In the genomic region with DNA sequence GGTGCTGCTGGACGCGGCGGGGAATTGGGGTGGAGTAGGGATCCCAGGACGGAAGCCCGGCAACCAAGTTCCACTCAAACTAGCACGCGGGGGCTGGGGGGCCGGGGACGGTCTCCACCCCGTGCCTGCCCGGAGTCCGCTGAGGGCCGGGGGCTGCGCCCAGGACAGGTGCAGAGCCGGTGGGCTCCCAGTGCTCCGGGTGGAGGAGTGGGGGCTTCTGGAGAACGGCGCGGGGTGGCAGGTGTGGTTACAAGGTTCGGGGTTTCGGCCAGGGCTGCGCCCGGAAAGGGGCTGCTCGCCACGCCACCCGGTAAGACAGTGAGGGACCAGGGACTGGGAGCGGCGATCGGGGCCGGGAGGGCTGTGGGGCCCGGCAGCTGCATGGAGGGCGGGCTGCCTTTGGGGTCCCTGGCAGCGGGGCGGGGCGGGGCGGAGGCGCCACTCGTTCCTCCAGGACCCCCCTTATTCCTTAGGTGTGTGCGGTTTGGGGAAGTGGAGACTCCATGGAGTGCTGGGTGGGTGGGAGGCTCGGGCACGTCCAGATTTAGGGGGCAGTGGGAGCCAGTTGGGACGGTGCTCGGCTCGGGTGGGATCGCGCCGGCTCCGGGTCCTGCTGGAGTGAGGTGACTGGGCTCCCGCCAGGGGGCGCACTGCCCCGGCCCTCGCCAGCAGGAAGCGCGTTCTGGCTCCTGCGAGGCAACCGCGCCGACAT, we compare ENCODE assay signal across 8 cellular contexts. TPM values are rescaled to one million over a fixed set of nuclear protein-coding genes. Genes with fewer than 3 reads are reported as not detected.
DNase-seq lines count a peak whose midpoint lies in the region; ATAC-seq and TF ChIP-seq lines count a peak whose summit lies in the region.

No MANE protein-coding gene starts in this region.

- no peaks in the 10 kb centered on the region for H3K36me3 ChIP-seq in SJSA1
- no peaks in the 10 kb centered on the region for H3K36me3 ChIP-seq in osteoblast (ENCODE audit: insufficient read depth, low read length)
- H3K36me3 ChIP-seq in testis (ENCODE audit: low read depth, missing control alignments), result no peaks in the 10 kb centered on the region

- DNase-seq in Ammon's horn (ENCODE audit: low spot score) (peak; percentile 79), HuH-7 (ENCODE audit: low spot score) (peak; percentile 95), SJSA1 (ENCODE audit: low read depth in 1 of 2, low spot score in 2 of 2) (peak; percentile 60 to 84), glutamatergic neuron (peak; percentile 92), osteoblast (ENCODE audit: insufficient read length, low spot score, missing footprints) (peak; percentile 100), testis (peak; percentile 89)
- peak; percentile 86 for DNase-seq in activated naive CD4-positive, alpha-beta T cell treated with anti-CD3 and anti-CD28 coated beads, Interleukin-2, amount 10 ng/mL, durations not matched to agents 7 days and 5 days

- TF ChIP-seq CTCF in glutamatergic neuron (IDR thresholded peaks at IDR 0.05; ENCODE audit: partially characterized antibody, unreplicated experiment) (peak; percentile 99), osteoblast (IDR thresholded peaks at IDR 0.05; ENCODE audit: extremely low read depth, low read depth, low read length) (peak; percentile 66), testis (IDR thresholded peaks at IDR 0.05) (peak; percentile 88 to 94 (median 93))

- H3K4me3 ChIP-seq in SJSA1 (peak overlapping the region; percentile 20), osteoblast (ENCODE audit: insufficient read depth, low read length) (peak overlapping the region; percentile 71), testis (peak overlapping the region; percentile 53 to 69)

- H3K27me3 ChIP-seq in SJSA1 (replicated peaks) (peaks cover 73% of the 10 kb centered on the region), osteoblast (ENCODE audit: insufficient read depth, low read length) (peaks cover 68% of the 10 kb centered on the region), testis (no peaks in the 10 kb centered on the region)

- H3K36me3 Mint-ChIP-seq in activated naive CD4-positive, alpha-beta T cell treated with anti-CD3 and anti-CD28 coated beads, Interleukin-2, amount 10 ng/mL, durations not matched to agents 7 days and 5 days, result peaks cover 26% of the 10 kb centered on the region
- no peaks in the 10 kb centered on the region for H3K36me3 Mint-ChIP-seq in glutamatergic neuron (ENCODE audit: unreplicated experiment)

- peak overlapping the region; percentile 76 for H3K27ac Mint-ChIP-seq in activated naive CD4-positive, alpha-beta T cell treated with anti-CD3 and anti-CD28 coated beads, Interleukin-2, amount 10 ng/mL, durations not matched to agents 7 days and 5 days
- H3K27ac Mint-ChIP-seq in glutamatergic neuron (ENCODE audit: unreplicated experiment), result peak overlapping the region; percentile 88

- H2AFZ ChIP-seq in osteoblast (ENCODE audit: low read length), result peak overlapping the region; percentile 81

- ATAC-seq in GM19025 (IDR thresholded peaks at IDR 0.05; ENCODE audit: low read depth, unreplicated experiment), result peak; percentile 48

- intact Hi-C loops in testis (cut with DNase I; ENCODE audit: low total_unique reads), result loop anchor here (5.0 to 10.0 kb wide), 2 partner anchors 103 to 165 kb away; no protein-coding TSS in a partner anchor

- CTCF ChIA-PET in activated naive CD4-positive, alpha-beta T cell treated with anti-CD3 and anti-CD28 coated beads, Interleukin-2, amount 10 ng/mL, durations not matched to agents 7 days and 5 days (lab: Charles Lee), result no interaction called here

- TF ChIP-seq POLR2A in testis (IDR thresholded peaks at IDR 0.05), result no peak

- H3K4me3 Mint-ChIP-seq in activated naive CD4-positive, alpha-beta T cell treated with anti-CD3 and anti-CD28 coated beads, Interleukin-2, amount 10 ng/mL, durations not matched to agents 7 days and 5 days, result peak overlapping the region; percentile 86
- peak overlapping the region; percentile 90 for H3K4me3 Mint-ChIP-seq in glutamatergic neuron (ENCODE audit: unreplicated experiment)

- H3K4me1 Mint-ChIP-seq in activated naive CD4-positive, alpha-beta T cell treated with anti-CD3 and anti-CD28 coated beads, Interleukin-2, amount 10 ng/mL, durations not matched to agents 7 days and 5 days, result peaks cover 47% of the 10 kb centered on the region
- peaks cover 38% of the 10 kb centered on the region for H3K4me1 Mint-ChIP-seq in glutamatergic neuron (ENCODE audit: low read depth, unreplicated experiment)

- H4K20me1 ChIP-seq in osteoblast (ENCODE audit: insufficient read depth, low read length), result no peaks in the 10 kb centered on the region

- WGBS in testis, 2 donors, result 1 to 2% methylated on average over 11 to 50 of the region's 58 CpGs

- no peaks in the 10 kb centered on the region for H3K79me2 ChIP-seq in osteoblast (ENCODE audit: insufficient read depth, low read length)

- peaks cover 59% of the 10 kb centered on the region for H3K27me3 Mint-ChIP-seq in activated naive CD4-positive, alpha-beta T cell treated with anti-CD3 and anti-CD28 coated beads, Interleukin-2, amount 10 ng/mL, durations not matched to agents 7 days and 5 days
- peaks cover 18% of the 10 kb centered on the region for H3K27me3 Mint-ChIP-seq in glutamatergic neuron (ENCODE audit: unreplicated experiment)

- H3K27ac ChIP-seq in SJSA1, result no peak overlapping the region
- no peak overlapping the region for H3K27ac ChIP-seq in osteoblast (ENCODE audit: low read depth, low read length)
- no peak overlapping the region for H3K27ac ChIP-seq in testis

- peaks cover 11% of the 10 kb centered on the region for H3K4me1 ChIP-seq in SJSA1 (replicated peaks)
- peaks cover 7% of the 10 kb centered on the region for H3K4me1 ChIP-seq in osteoblast (ENCODE audit: insufficient read depth, low read length)
- H3K4me1 ChIP-seq in testis, result peaks cover 15% of the 10 kb centered on the region

- H3K9me3 ChIP-seq in SJSA1 (replicated peaks) (0 out of 2 replicates have a peak, but pooled peaks cover 3% of the 10 kb centered on the region), osteoblast (ENCODE audit: low read depth, low read length) (no peaks in the 10 kb centered on the region), testis (no peaks in the 10 kb centered on the region)

- peak overlapping the region; percentile 71 for H3K4me2 ChIP-seq in osteoblast (ENCODE audit: insufficient read depth, low read length)

- H3K9me3 Mint-ChIP-seq in activated naive CD4-positive, alpha-beta T cell treated with anti-CD3 and anti-CD28 coated beads, Interleukin-2, amount 10 ng/mL, durations not matched to agents 7 days and 5 days, result no peaks in the 10 kb centered on the region
- H3K9me3 Mint-ChIP-seq in glutamatergic neuron (ENCODE audit: unreplicated experiment), result peaks cover 13% of the 10 kb centered on the region

RNA-seq across cellular contexts. Expression of a gene that starts 0.8 kb away (rescaled TPM):
- total RNA-seq in SJSA1 (2014; rRNA removed; shearing (Covaris generic)), result 1.9 TPM in 1 of 2 replicates, not detected in the other
- total RNA-seq in glutamatergic neuron (ENCODE audit: unreplicated experiment) (80.4 TPM), osteoblast (3.2 and 5.8 TPM in 2 replicates), testis (1 to 10 TPM; 2.1 to 5.0 TPM)
- 11.1 TPM for polyA plus RNA-seq in testis (ENCODE audit: insufficient read depth, low read depth, low replicate concordance)

Comparison
In these comparisons a context has a peak if more than half of its experiments do, and no peak if none do; other contexts are left out.
1. H3K4me3 ChIP-seq: peak in every context shown above with its lines; median percentile 71 in osteoblast; 61 in testis; 20 in SJSA1.
2. RNA of a gene that starts 0.8 kb away (total RNA-seq): 80.4 TPM in glutamatergic neuron (single experiment); 3.2 to 5.8 TPM in osteoblast, 2.1 to 5.0 TPM in testis and 1.9 TPM in SJSA1; every median in the first group is over 10 times any median in the second.
3. Peak in every context shown above with its lines, with median percentiles within 50 percentile points of each other: DNase-seq and CTCF ChIP-seq.